ENCODE assay signal across 9 cellular contexts in the genomic region with DNA sequence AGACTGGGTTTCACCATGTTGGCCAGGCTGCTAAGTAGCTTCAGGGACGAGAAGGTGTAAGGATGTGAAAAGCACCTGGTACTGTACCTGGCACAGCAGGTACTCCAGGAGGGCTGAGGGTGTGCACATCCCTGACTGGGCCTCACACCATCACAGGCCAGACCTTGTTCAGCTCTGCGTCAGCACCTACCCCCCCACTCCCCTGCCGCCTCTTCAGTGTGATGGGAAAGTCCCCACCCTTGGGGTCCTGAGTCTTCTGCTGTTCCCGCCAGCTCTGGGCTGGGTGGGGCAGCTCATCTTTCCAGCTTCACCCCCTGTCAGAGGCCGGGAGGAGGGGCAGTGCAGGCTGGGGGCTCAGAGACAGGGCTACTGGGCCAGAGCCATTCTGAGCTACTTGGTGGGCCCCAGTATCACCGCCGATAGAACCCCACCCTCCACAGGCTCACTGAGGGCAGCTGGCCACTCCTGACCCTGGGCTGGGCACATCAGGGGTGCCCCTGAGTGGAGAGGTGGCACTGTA. TPM values are rescaled to one million over a fixed set of nuclear protein-coding genes. Genes with fewer than 3 reads are reported as not detected.
DNase-seq lines count a peak whose midpoint lies in the region; ATAC-seq lines count a peak whose summit lies in the region.
"Had no signal": no experiment of that assay in that cellular context is flagged by ENCODE, and none has a peak within 500 bp of the region (broad histone marks: within the 10 kb centered on the region; RNA-seq: fewer than 3 reads in every experiment).

No MANE protein-coding gene starts in this region.

- peaks cover 36% of the 10 kb centered on the region for H3K4me1 ChIP-seq in CD4-positive, alpha-beta memory T cell (ENCODE audit: insufficient read depth, low read length)

- CTCF ChIA-PET in CD4-positive, alpha-beta memory T cell (lab: Charles Lee; ENCODE audit: partially characterized antibody), result interaction anchor here (0.6 to 2.1 kb wide), 5 partner anchors 12 to 230 kb away, joined by 3 to 7 read pairs (median 3); no protein-coding TSS in a partner anchor

- no peak overlapping the region for H3K4me3 ChIP-seq in CD4-positive, alpha-beta memory T cell (ENCODE audit: low read length in 2 of 2)

- H3K36me3 ChIP-seq in CD4-positive, alpha-beta memory T cell (ENCODE audit: insufficient read depth, low read length), result no peaks in the 10 kb centered on the region

- no peaks in the 10 kb centered on the region for H3K36me3 Mint-ChIP-seq in CD4-positive, alpha-beta memory T cell
- H3K36me3 Mint-ChIP-seq in T-helper 17 cell (ENCODE audit: low read depth), result no peaks in the 10 kb centered on the region
- peaks cover 0 to 19% of the 10 kb centered on the region in 2 donors for H3K36me3 Mint-ChIP-seq in activated naive CD4-positive, alpha-beta T cell treated with anti-CD3 and anti-CD28 coated beads, Interleukin-2, amount 50 U/mL, for 72 hours

- peak overlapping the region in 4 of 8 donors; percentile 15 to 78 (median 24) for H3K4me3 Mint-ChIP-seq in CD4-positive, alpha-beta memory T cell
- peak overlapping the region; percentile 62 for H3K4me3 Mint-ChIP-seq in T-helper 17 cell

- no peaks in the 10 kb centered on the region for H3K27me3 ChIP-seq in CD4-positive, alpha-beta memory T cell (ENCODE audit: insufficient read depth, low read length)

- peak overlapping the region; percentile 89 to 96 (median 94) for H3K27ac Mint-ChIP-seq in CD4-positive, alpha-beta memory T cell
- H3K27ac Mint-ChIP-seq in T-helper 17 cell, result peak overlapping the region; percentile 96
- peak overlapping the region; percentile 84 to 92 for H3K27ac Mint-ChIP-seq in activated naive CD4-positive, alpha-beta T cell treated with anti-CD3 and anti-CD28 coated beads, Interleukin-2, amount 50 U/mL, for 72 hours

- H3K9me3 ChIP-seq in CD4-positive, alpha-beta memory T cell (ENCODE audit: control insufficient read depth in 1 of 2, low read length in 2 of 2), result no peaks in the 10 kb centered on the region
- no peaks in the 10 kb centered on the region for H3K9me3 ChIP-seq in T-helper 17 cell (ENCODE audit: control insufficient read depth, low read length, poor library complexity, severe bottlenecking)

- H3K4me1 Mint-ChIP-seq in CD4-positive, alpha-beta memory T cell, result peaks cover 21 to 49% (median 39%) of the 10 kb centered on the region in 4 donors
- peaks cover 28% of the 10 kb centered on the region for H3K4me1 Mint-ChIP-seq in T-helper 17 cell

- DNase-seq in CD4-positive, alpha-beta memory T cell, result peak in 4 of 5 donors; percentile 43 to 88 (median 60)
- DNase-seq in T-helper 17 cell (peak in 2 of 3 donors; percentile 51 to 60), NCI-H2171 treated with DMSO at 0.1 percent for 48 hours (lab: John Stamatoyannopoulos, UW) (no peak), LoVo (ENCODE audit: low spot score) (no peak), NCI-H2227 (lab: John Stamatoyannopoulos, UW; ENCODE audit: unreplicated experiment) (no peak), NCI-H1436 (lab: John Stamatoyannopoulos, UW) (no peak)
- DNase-seq in activated naive CD4-positive, alpha-beta T cell treated with anti-CD3 and anti-CD28 coated beads, Interleukin-2, amount 50 U/mL, for 72 hours (ENCODE audit: low spot score in 2 of 2), result no peak
- DNase-seq in stimulated activated CD4-positive, alpha-beta T cell treated with anti-CD3 and anti-CD28 coated beads, Interleukin-1b, Interleukin-23, amount 100 ng/mL, for 4 hours (ENCODE audit: low read depth in 2 of 2), result peak; percentile 69 to 73

- POLR2A ChIA-PET in CD4-positive, alpha-beta memory T cell (lab: Charles Lee; ENCODE audit: partially characterized antibody), result interaction anchor here (0.6 to 4.3 kb wide), 8 partner anchors 12 to 149 kb away, joined by 3 to 40 read pairs (median 4); partner anchors contain the start of gene ADD1

- H3K27ac ChIP-seq in CD4-positive, alpha-beta memory T cell (ENCODE audit: low read depth, low read length), result peak overlapping the region; percentile 74
- H3K27ac ChIP-seq: C4-2B had no signal

- no peaks in the 10 kb centered on the region for H3K27me3 Mint-ChIP-seq in CD4-positive, alpha-beta memory T cell
- H3K27me3 Mint-ChIP-seq in T-helper 17 cell, result no peaks in the 10 kb centered on the region

- intact Hi-C loops in CD4-positive, alpha-beta memory T cell (cut with micrococcal nuclease), result no loop called here

- H3K9me3 Mint-ChIP-seq in CD4-positive, alpha-beta memory T cell, result peaks cover 0 to 17% (median 9%) of the 10 kb centered on the region in 8 donors
- H3K9me3 Mint-ChIP-seq in activated naive CD4-positive, alpha-beta T cell treated with anti-CD3 and anti-CD28 coated beads, Interleukin-2, amount 50 U/mL, for 72 hours, result peaks cover 0 to 14% of the 10 kb centered on the region in 2 donors

- ATAC-seq in T-helper 17 cell, result peak; percentile 88
- peak; percentile 62 to 66 for ATAC-seq in activated naive CD4-positive, alpha-beta T cell treated with anti-CD3 and anti-CD28 coated beads, Interleukin-2, amount 50 U/mL, for 72 hours

RNA-seq across cellular contexts. Expression of gene SH3BP2, which starts 6.7 kb away (rescaled TPM):
- total RNA-seq in CD4-positive, alpha-beta memory T cell, result 10 to 100 TPM; 37.9 to 44.3 TPM
- 10 to 100 TPM in 1 of 2 donors, 1 to 10 TPM in 1; 3.8 to 16.3 TPM for polyA plus RNA-seq in CD4-positive, alpha-beta memory T cell
- 10 to 100 TPM; 36.0 to 62.0 TPM for total RNA-seq in T-helper 17 cell
- total RNA-seq in activated naive CD4-positive, alpha-beta T cell treated with anti-CD3 and anti-CD28 coated beads, Interleukin-2, amount 50 U/mL, for 72 hours, result 10 to 100 TPM; 56.6 to 77.6 TPM

RNA-seq across cellular contexts. Expression of gene TNIP2, which starts 30.1 kb away (rescaled TPM):
- 10 to 100 TPM; 50.0 to 50.5 TPM for total RNA-seq in CD4-positive, alpha-beta memory T cell
- polyA plus RNA-seq in CD4-positive, alpha-beta memory T cell, result 10 to 100 TPM; 45.8 to 48.5 TPM
- 10 to 100 TPM; 66.0 to 72.5 TPM for total RNA-seq in T-helper 17 cell
- 10 to 100 TPM; 48.9 to 75.5 TPM for total RNA-seq in activated naive CD4-positive, alpha-beta T cell treated with anti-CD3 and anti-CD28 coated beads, Interleukin-2, amount 50 U/mL, for 72 hours

RNA-seq across cellular contexts. Expression of gene ADD1, which starts 57.4 kb away (rescaled TPM):
- total RNA-seq in CD4-positive, alpha-beta memory T cell, result 100 to 1,000 TPM; 289 to 293 TPM
- 100 to 1,000 TPM; 159 to 171 TPM for polyA plus RNA-seq in CD4-positive, alpha-beta memory T cell
- total RNA-seq in T-helper 17 cell, result 100 to 1,000 TPM; 211 to 228 TPM
- total RNA-seq in activated naive CD4-positive, alpha-beta T cell treated with anti-CD3 and anti-CD28 coated beads, Interleukin-2, amount 50 U/mL, for 72 hours, result 100 to 1,000 TPM; 216 to 239 TPM

Comparison
In these comparisons a context has a peak if more than half of its experiments do, and no peak if none do; other contexts are left out.
1. DNase-seq: peak in CD4-positive, alpha-beta memory T cell (4 of 5), T-helper 17 cell (2 of 3) and stimulated activated CD4-positive, alpha-beta T cell treated with anti-CD3 and anti-CD28 coated beads, Interleukin-1b, Interleukin-23, amount 100 ng/mL, for 4 hours (2 of 2); none in activated naive CD4-positive, alpha-beta T cell treated with anti-CD3 and anti-CD28 coated beads, Interleukin-2, amount 50 U/mL, for 72 hours (0 of 2), NCI-H2171 treated with DMSO at 0.1 percent for 48 hours (single experiment), LoVo (single experiment), NCI-H2227 (single experiment) and NCI-H1436 (single experiment).
2. Peak in every context shown above with its lines, with median percentiles within 50 percentile points of each other: H3K27ac Mint-ChIP-seq.